Comparison of ENCODE assay signal across 8 cellular contexts in genomic region chr6:87756858-87757257, GRCh38. TPM values are rescaled to one million over a fixed set of nuclear protein-coding genes. Genes with fewer than 3 reads are reported as not detected.
DNase-seq lines count a peak whose midpoint lies in the region; ATAC-seq, FAIRE-seq and TF ChIP-seq lines count a peak whose summit lies in the region.

No MANE protein-coding gene starts in this region.

- no peak for TF ChIP-seq CTCF in CD8-positive, alpha-beta T cell (IDR thresholded peaks at IDR 0.05)

- H3K27me3 ChIP-seq in CD8-positive, alpha-beta T cell (ENCODE audit: insufficient read depth, low read length) = no peaks in the 10 kb centered on the region

- POLR2A ChIA-PET in CD8-positive, alpha-beta T cell (lab: Charles Lee) = no interaction called here

- peaks cover 5% of the 10 kb centered on the region for H3K4me1 Mint-ChIP-seq in CD8-positive, alpha-beta T cell (ENCODE audit: low read depth)

- H3K9me3 ChIP-seq in CD8-positive, alpha-beta T cell (ENCODE audit: low read length) = no peaks in the 10 kb centered on the region

- H3K27ac Mint-ChIP-seq in CD8-positive, alpha-beta T cell = no peak overlapping the region

- peak; percentile 56 for ATAC-seq in CD8-positive, alpha-beta T cell
- ATAC-seq in HG03135 (IDR thresholded peaks at IDR 0.05; ENCODE audit: unreplicated experiment) (peak; percentile 96), esophagus mucosa (peak; percentile 80)

- CTCF ChIA-PET in CD8-positive, alpha-beta T cell (lab: Charles Lee) = interaction anchor here (1.0 kb wide), 2 partner anchors 9 to 15 kb away, joined by 3 read pairs; no protein-coding TSS in a partner anchor

- no peaks in the 10 kb centered on the region for H3K36me3 ChIP-seq in CD8-positive, alpha-beta T cell (ENCODE audit: insufficient read depth, low read length)

- H3K27me3 Mint-ChIP-seq in CD8-positive, alpha-beta T cell (ENCODE audit: low read depth) = no peaks in the 10 kb centered on the region

- peak in 2 of 7 experiments; percentile 7 to 22 for DNase-seq in CD8-positive, alpha-beta T cell
- DNase-seq in GM19239 (ENCODE audit: insufficient read length, low spot score) = peak; percentile 74
- peak; percentile 98 for DNase-seq in SIG-M5 treated with dmso at 0.1 percent for 504 hours (lab: John Stamatoyannopoulos, UW; ENCODE audit: unreplicated experiment)
- DNase-seq in stimulated activated CD4-positive, alpha-beta T cell treated with anti-CD3 and anti-CD28 coated beads, Interleukin-4, amount 100 ng/mL, for 24 hours = peak; percentile 49
- DNase-seq in 8988T = no peak
- DNase-seq in effector CD8-positive, alpha-beta T cell (lab: John Stamatoyannopoulos, UW) = no peak

- H3K27ac ChIP-seq in CD8-positive, alpha-beta T cell (ENCODE audit: low read depth, low read length) = no peak overlapping the region

- H3K4me3 ChIP-seq in CD8-positive, alpha-beta T cell (ENCODE audit: low read depth, low read length) = no peak overlapping the region

- intact Hi-C loops in CD8-positive, alpha-beta T cell (cut with DNase I, micrococcal nuclease) = no loop called here

- no peaks in the 10 kb centered on the region for H3K36me3 Mint-ChIP-seq in CD8-positive, alpha-beta T cell

- peak; percentile 98 for FAIRE-seq in GM19239 (lab: Jason Lieb, UNC)

- H3K4me3 Mint-ChIP-seq in CD8-positive, alpha-beta T cell = no peak overlapping the region

- H3K4me1 ChIP-seq in CD8-positive, alpha-beta T cell (ENCODE audit: insufficient read depth, low read length) = no peaks in the 10 kb centered on the region

- H3K9me3 Mint-ChIP-seq in CD8-positive, alpha-beta T cell = no peaks in the 10 kb centered on the region

RNA-seq across cellular contexts. Expression of gene AKIRIN2, which starts 54.8 kb away (rescaled TPM):
- 10 to 100 TPM; 79.4 to 82.4 TPM for total RNA-seq in CD8-positive, alpha-beta T cell
- 47.7 TPM for total RNA-seq in esophagus mucosa

Comparison
In these comparisons a context has a peak if more than half of its experiments do, and no peak if none do; other contexts are left out.
1. DNase-seq: peak in GM19239 (single experiment), SIG-M5 treated with dmso at 0.1 percent for 504 hours (single experiment) and stimulated activated CD4-positive, alpha-beta T cell treated with anti-CD3 and anti-CD28 coated beads, Interleukin-4, amount 100 ng/mL, for 24 hours (single experiment); none in 8988T (single experiment) and effector CD8-positive, alpha-beta T cell (single experiment).
2. Peak in every context shown above with its lines, with median percentiles within 50 percentile points of each other: ATAC-seq.